In the genomic region with DNA sequence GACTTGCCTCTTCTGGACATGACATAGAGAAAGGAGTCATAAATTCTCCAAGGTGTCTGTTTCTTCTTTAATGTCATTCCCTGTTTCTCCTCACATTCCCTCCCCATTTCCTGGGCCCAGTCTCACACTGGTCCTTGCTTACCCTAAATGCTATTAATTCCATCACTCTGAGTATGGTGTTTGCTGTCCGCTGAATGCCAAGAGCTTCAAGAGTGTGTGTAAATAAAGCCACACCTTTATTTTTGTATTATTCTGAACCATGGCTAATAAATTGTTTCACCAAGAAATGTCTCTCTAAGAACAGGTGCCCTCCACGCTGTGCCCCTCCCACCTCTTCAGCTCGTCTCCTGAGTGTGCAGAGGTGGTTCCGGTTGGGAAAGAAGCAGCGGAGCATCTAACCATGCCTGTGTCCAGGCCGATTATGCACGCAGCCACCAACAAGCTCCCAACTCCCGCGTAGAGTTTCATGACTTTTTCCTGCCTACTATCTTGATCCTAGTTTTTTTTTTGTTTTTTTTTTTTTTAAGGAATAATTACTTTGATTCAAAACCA, we compare ENCODE assay signal across 15 cellular contexts. TPM values are rescaled to one million over a fixed set of nuclear protein-coding genes. Genes with fewer than 3 reads are reported as not detected.
DNase-seq lines count a peak whose midpoint lies in the region; ATAC-seq and TF ChIP-seq lines count a peak whose summit lies in the region.
"Had no signal": no experiment of that assay in that cellular context is flagged by ENCODE, and none has a peak within 500 bp of the region (broad histone marks: within the 10 kb centered on the region; RNA-seq: fewer than 3 reads in every experiment).

No MANE protein-coding gene starts in this region.

- TF ChIP-seq CTCF in thyroid gland (IDR thresholded peaks at IDR 0.05) = no peak

- no peak overlapping the region for H4K8ac ChIP-seq in trophoblast cell (ENCODE audit: low read depth, low read length)

- H3K4me2 ChIP-seq in trophoblast cell (ENCODE audit: low read length) = no peak overlapping the region

- H3K23ac ChIP-seq in trophoblast cell (ENCODE audit: low read length) = no peak overlapping the region

- H3K14ac ChIP-seq in trophoblast cell (ENCODE audit: low read length) = no peak overlapping the region

- intact Hi-C loops in thyroid gland (cut with DNase I) = no loop called here

- H3K27ac ChIP-seq in thyroid gland (no peak overlapping the region), trophoblast cell (ENCODE audit: low read depth, low read length) (no peak overlapping the region)

- no peak overlapping the region for H4K91ac ChIP-seq in trophoblast cell (ENCODE audit: low read depth, low read length)

- no peak overlapping the region for H2AFZ ChIP-seq in trophoblast cell (ENCODE audit: insufficient read depth, low read length, poor library complexity)

- H3K4me1 ChIP-seq in thyroid gland (peaks cover 0 to 4% of the 10 kb centered on the region in 2 donors), trophoblast cell (ENCODE audit: control insufficient read depth in 1 of 2, insufficient read depth in 2 of 2, low read length in 2 of 2) (no peaks in the 10 kb centered on the region)
- H3K4me1 ChIP-seq: HAP-1 had no signal

- H2BK12ac ChIP-seq in trophoblast cell (ENCODE audit: low read length) = no peak overlapping the region

- WGBS in thyroid gland, 2 donors = 29 to 37% methylated on average over 9 of the region's 9 CpGs
- no CpG with 5 or more reads among the region's 9 CpGs for WGBS in trophoblast cell (ENCODE audit: extremely low coverage, insufficient coverage, insufficient read length)

- no peak overlapping the region for H2BK5ac ChIP-seq in trophoblast cell (ENCODE audit: low read depth, low read length, poor library complexity)

- no peak overlapping the region for H3K18ac ChIP-seq in trophoblast cell (ENCODE audit: low read length)

- no peak for ATAC-seq in HG02759 (IDR thresholded peaks at IDR 0.05; ENCODE audit: unreplicated experiment)
- ATAC-seq in GM18511 (IDR thresholded peaks at IDR 0.05; ENCODE audit: unreplicated experiment) = no peak
- ATAC-seq: right cardiac atrium, Right ventricle myocardium inferior had no signal

- no peaks in the 10 kb centered on the region for H3K79me1 ChIP-seq in trophoblast cell (ENCODE audit: low read length)

- H3K9ac ChIP-seq in trophoblast cell (ENCODE audit: low read length) = no peak overlapping the region

- H3K4ac ChIP-seq in trophoblast cell (ENCODE audit: low read depth, low read length) = no peak overlapping the region

- H3K27me3 ChIP-seq in thyroid gland (no peaks in the 10 kb centered on the region), trophoblast cell (ENCODE audit: insufficient read depth, low read length) (no peaks in the 10 kb centered on the region)

- H4K12ac ChIP-seq in trophoblast cell (ENCODE audit: low read depth, low read length) = no peak overlapping the region

- DNase-seq in activated effector memory CD4-positive, alpha-beta T cell treated with anti-CD3 and anti-CD28 coated beads, Interleukin-2, amount 50 U/mL, for 16 hours = peak; percentile 17
- DNase-seq in activated effector memory CD4-positive, alpha-beta T cell treated with Interleukin-2 at 50 U/mL for 16 hours = no peak
- DNase-seq in NCI-H2227 (lab: John Stamatoyannopoulos, UW; ENCODE audit: unreplicated experiment) (peak; percentile 29), glomerular visceral epithelial cell (ENCODE audit: extremely low spot score) (peak; percentile 20), thyroid gland (peak; percentile 77 to 80), trophoblast cell (no peak)
- DNase-seq: activated CD4-positive, CD25-positive, alpha-beta regulatory T cell; activated naive CD4-positive, alpha-beta T cell treated with anti-CD3 and anti-CD28 coated beads, Interleukin-2, amount 50 U/mL, for 16 hours; immature natural killer cell; NCI-H146; right cardiac atrium had no signal

- H3K4me3 ChIP-seq in thyroid gland (replicated peaks in 1 of 3) (no peak overlapping the region), trophoblast cell (ENCODE audit: low read depth, low read length) (no peak overlapping the region)
- H3K4me3 ChIP-seq: HAP-1 had no signal

- H2BK120ac ChIP-seq in trophoblast cell (ENCODE audit: insufficient read depth, low read length, poor library complexity) = no peak overlapping the region

- H3K36me3 ChIP-seq in thyroid gland (peaks cover 10 to 16% of the 10 kb centered on the region in 2 donors), trophoblast cell (ENCODE audit: control insufficient read depth in 1 of 2, insufficient read depth in 2 of 2, low read length in 2 of 2) (peaks cover 16 to 17% of the 10 kb centered on the region in 2 experiments)

- H2AK5ac ChIP-seq in trophoblast cell (ENCODE audit: low read length) = no peak overlapping the region

- H3K9me3 ChIP-seq in thyroid gland = no peaks in the 10 kb centered on the region
- peaks cover 3% of the 10 kb centered on the region for H3K9me3 ChIP-seq in trophoblast cell (ENCODE audit: insufficient read depth, low read depth, low read length)
- H3K9me3 ChIP-seq: HAP-1 had no signal

- no peaks in the 10 kb centered on the region for H3K79me2 ChIP-seq in trophoblast cell (ENCODE audit: control insufficient read depth, insufficient read depth, low read length, poor library complexity)

- TF ChIP-seq POLR2A in thyroid gland (IDR thresholded peaks at IDR 0.05) = no peak

RNA-seq across cellular contexts. Expression of a gene that starts 8.6 kb away (rescaled TPM):
- total RNA-seq in thyroid gland = under 1 TPM in 2 of 4 donors, not detected in 2; 0.10 to 0.17 TPM
- polyA plus RNA-seq in trophoblast cell (2013) = 0.82 TPM in 2 replicates
- polyA plus RNA-seq: immature natural killer cell had no signal

RNA-seq across cellular contexts. Expression of a gene that starts 27.8 kb away (rescaled TPM):
- total RNA-seq in thyroid gland = 10 to 100 TPM; 10.3 to 19.1 (median 15.5) TPM
- polyA plus RNA-seq in trophoblast cell (2013) = 7.2 and 8.2 TPM in 2 replicates

RNA-seq across cellular contexts. Expression of a gene that starts 46.5 kb away (rescaled TPM):
- total RNA-seq in thyroid gland = 10 to 100 TPM; 21.6 to 37.8 (median 25.8) TPM
- 11.7 and 12.8 TPM in 2 replicates for polyA plus RNA-seq in trophoblast cell (2013)

Comparison
In these comparisons a context has a peak if more than half of its experiments do, and no peak if none do; other contexts are left out.
1. DNase-seq: peak in activated effector memory CD4-positive, alpha-beta T cell treated with anti-CD3 and anti-CD28 coated beads, Interleukin-2, amount 50 U/mL, for 16 hours (single experiment), NCI-H2227 (single experiment), glomerular visceral epithelial cell (single experiment) and thyroid gland (2 of 2); none in activated effector memory CD4-positive, alpha-beta T cell treated with Interleukin-2 at 50 U/mL for 16 hours (single experiment) and trophoblast cell (0 of 2).